In the genomic region with DNA sequence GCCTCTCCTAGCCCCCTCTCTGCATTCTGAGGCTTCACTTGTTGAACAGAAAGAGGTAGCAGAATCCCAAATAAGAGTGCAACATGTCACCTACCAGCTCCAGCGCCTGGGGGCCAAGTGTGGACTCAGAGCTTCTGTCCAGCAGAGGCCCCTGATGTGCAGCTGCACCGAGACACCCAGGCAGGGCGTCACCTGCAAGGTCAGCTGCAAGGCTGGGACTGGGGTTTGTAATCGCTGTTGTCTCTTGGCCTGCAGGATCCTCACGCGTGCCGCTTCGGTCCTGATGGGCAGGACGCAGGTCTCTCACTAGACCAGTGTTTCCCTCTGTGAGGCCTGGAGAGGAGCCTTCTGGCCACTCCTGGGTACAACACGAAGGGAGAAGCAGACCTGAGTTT, we compare ENCODE assay signal across 28 cellular contexts.
"Had no signal": no experiment of that assay in that cellular context is flagged by ENCODE, and none has a peak within 500 bp of the region (broad histone marks: within the 10 kb centered on the region; RNA-seq: fewer than 3 reads in every experiment).

No MANE protein-coding gene starts in this region.

- DNase-seq: activated CD4-positive, alpha-beta T cell treated with anti-CD3 and anti-CD28 coated beads for 48 hours; activated CD4-positive, alpha-beta T cell treated with anti-CD3 and anti-CD28 coated beads, Interleukin-2, amount 50 U/mL, for 4 hours; activated CD4-positive, CD25-positive, alpha-beta regulatory T cell treated with anti-CD3 and anti-CD28 coated beads, Interleukin-2, amount 50 U/mL, for 72 hours; activated CD8-positive, alpha-beta memory T cell treated with anti-CD3 and anti-CD28 coated beads, Interleukin-2, amount 10 ng/mL, durations not matched to agents 7 days and 5 days; activated effector memory CD4-positive, alpha-beta T cell treated with anti-CD3 and anti-CD28 coated beads, Interleukin-2, amount 50 U/mL, for 16 hours; activated naive CD4-positive, alpha-beta T cell treated with Interleukin-2 at 50 U/mL for 16 hours; activated naive CD8-positive, alpha-beta T cell treated with anti-CD3 and anti-CD28 coated beads, Interleukin-2, amount 50 U/mL, for 24 hours; activated T-cell treated with anti-CD3 and anti-CD28 coated beads, Interleukin-2, amount 50 U/mL, for 24 hours; amniotic stem cell; KBM-7; MG63; MV-4-11; NCI-H1092 treated with DMSO at 0.1 percent for 48 hours; NCI-H1417 treated with DMSO at 0.1 percent for 48 hours; NCI-H1694; NCI-H2029; NCI-H2107; NCI-H345; NCI-H510A; NCI-H526 treated with DMSO at 0.1 percent for 48 hours; Peyer's patch; SHP77; T-helper 17 cell; T-helper 9 cell had no signal

- H3K4me3 ChIP-seq: MG63, Peyer's patch had no signal

- H3K9me3 ChIP-seq: MG63, Peyer's patch had no signal

- H3K36me3 ChIP-seq: Peyer's patch had no signal

- FAIRE-seq: astrocyte had no signal

- ATAC-seq: activated CD8-positive, alpha-beta memory T cell treated with anti-CD3 and anti-CD28 coated beads, Interleukin-2, amount 10 ng/mL, durations not matched to agents 7 days and 5 days; activated naive CD4-positive, alpha-beta T cell treated with anti-CD3 and anti-CD28 coated beads, Interleukin-2, amount 50 U/mL, for 72 hours; activated naive CD8-positive, alpha-beta T cell treated with anti-CD3 and anti-CD28 coated beads, Interleukin-2, amount 50 U/mL, for 24 hours; T-helper 17 cell; WTC11 had no signal

- H3K27ac ChIP-seq: Peyer's patch, RWPE1 had no signal
